In genomic region chr7:148694631-148695030, GRCh38 we compare ENCODE assay signal across 8 cellular contexts.
"Had no signal": no experiment of that assay in that cellular context is flagged by ENCODE, and none has a peak within 500 bp of the region (broad histone marks: within the 10 kb centered on the region; RNA-seq: fewer than 3 reads in every experiment).

No MANE protein-coding gene starts in this region.

- FAIRE-seq: G401.6, GM12878, GM12891, GM12892, GM18507, GM19239 had no signal

- H3K4me3 ChIP-seq: GM12878 had no signal

- ATAC-seq: GM12878 had no signal

- DNase-seq: GDM1, GF-D8 had no signal
